In genomic region chr6:110394409-110394808, GRCh38 we compare ENCODE assay signal across 32 cellular contexts. TPM values are rescaled to one million over a fixed set of nuclear protein-coding genes. Genes with fewer than 3 reads are reported as not detected.
"Had no signal": no experiment of that assay in that cellular context is flagged by ENCODE, and none has a peak within 500 bp of the region (broad histone marks: within the 10 kb centered on the region; RNA-seq: fewer than 3 reads in every experiment).

No MANE protein-coding gene starts in this region.

- H3K27me3 ChIP-seq: body of pancreas, cardiac muscle cell, dorsolateral prefrontal cortex had no signal

- ATAC-seq: activated CD4-positive, CD25-positive, alpha-beta regulatory T cell treated with anti-CD3 and anti-CD28 coated beads, Interleukin-2, amount 50 U/mL, for 24 hours; activated CD8-positive, alpha-beta T cell treated with anti-CD3 and anti-CD28 coated beads for 36 hours; activated naive CD4-positive, alpha-beta T cell treated with anti-CD3 and anti-CD28 coated beads, Interleukin-2, amount 50 U/mL, for 72 hours; body of pancreas; esophagus mucosa; T-helper 17 cell had no signal

- FAIRE-seq: frontal cortex had no signal

- H3K27ac ChIP-seq: body of pancreas, cardiac muscle cell, dorsolateral prefrontal cortex, WERI-Rb-1 had no signal

- H3K4me3 ChIP-seq: body of pancreas, cardiac muscle cell, coronary artery, dorsolateral prefrontal cortex had no signal

- DNase-seq: activated B cell treated with CpG ODN at 0.5 μM for 24 hours; activated CD4-positive, alpha-beta T cell treated with anti-CD3 and anti-CD28 coated beads for 48 hours; activated CD4-positive, alpha-beta T cell treated with anti-CD3 and anti-CD28 coated beads, Interleukin-2, amount 50 U/mL, for 1 hour; activated CD4-positive, alpha-beta T cell treated with anti-CD3 and anti-CD28 coated beads, Interleukin-2, amount 50 U/mL, for 48 hours; activated CD8-positive, alpha-beta memory T cell treated with anti-CD3 and anti-CD28 coated beads for 24 hours; activated CD8-positive, alpha-beta T cell treated with anti-CD3 and anti-CD28 coated beads for 36 hours; activated gamma-delta T cell; activated naive CD4-positive, alpha-beta T cell; activated naive CD4-positive, alpha-beta T cell treated with anti-CD3 and anti-CD28 coated beads, Interleukin-2, amount 10 ng/mL, durations not matched to agents 7 days and 5 days; activated naive CD8-positive, alpha-beta T cell treated with anti-CD3 and anti-CD28 coated beads, Interleukin-2, amount 10 ng/mL, durations not matched to agents 7 days and 5 days; activated T-cell treated with anti-CD3 and anti-CD28 coated beads, Interleukin-2, amount 50 U/mL, for 1 hour; activated T-cell treated with anti-CD3 and anti-CD28 coated beads, Interleukin-2, amount 50 U/mL, for 48 hours; amniotic stem cell; aorta; body of pancreas; dorsolateral prefrontal cortex; effector memory CD4-positive, alpha-beta T cell; endodermal cell; foreskin fibroblast; T-helper 1 cell; T-helper 17 cell; T1000; WERI-Rb-1 had no signal

- H3K36me3 ChIP-seq: cardiac muscle cell, WERI-Rb-1 had no signal

- H3K9me3 ChIP-seq: body of pancreas had no signal

RNA-seq across cellular contexts. Expression of gene DDO, which starts 21.0 kb away (rescaled TPM):
- total RNA-seq: activated B cell treated with CpG ODN at 0.5 μM for 24 hours; activated CD8-positive, alpha-beta T cell treated with anti-CD3 and anti-CD28 coated beads for 36 hours; activated naive CD8-positive, alpha-beta T cell treated with anti-CD3 and anti-CD28 coated beads, Interleukin-2, amount 10 ng/mL, durations not matched to agents 7 days and 5 days; activated T-helper 1 cell treated with anti-CD3 and anti-CD28 coated beads, Interleukin-12 subunit alpha, Interleukin-12 subunit beta, Interleukin-2, Interleukin-4 antibody, amounts not matched to agents 30 ng/mL and 10 ng/mL and 1 ng/mL, durations not matched to agents 14 hours and 24 hours and 36 hours; activated T-helper 2 cell treated with anti-CD3 and anti-CD28 coated beads, Interferon-gamma antibody, Interleukin-2, Interleukin-4, amounts not matched to agents 10 μg/mL and 5 μg/mL and 100 μg/mL, durations not matched to agents 14 hours and 24 hours and 36 hours; endodermal cell; epithelial cell of proximal tubule had no signal

RNA-seq across cellular contexts. Expression of gene METTL24, which starts 36.3 kb away (rescaled TPM):
- total RNA-seq: activated B cell treated with CpG ODN at 0.5 μM for 24 hours; activated CD8-positive, alpha-beta T cell treated with anti-CD3 and anti-CD28 coated beads for 36 hours; activated naive CD4-positive, alpha-beta T cell treated with anti-CD3 and anti-CD28 coated beads, Interleukin-2, amount 50 U/mL, for 72 hours; activated T-helper 1 cell treated with anti-CD3 and anti-CD28 coated beads, Interleukin-12 subunit alpha, Interleukin-12 subunit beta, Interleukin-2, Interleukin-4 antibody, amounts not matched to agents 30 ng/mL and 10 ng/mL and 1 ng/mL, durations not matched to agents 14 hours and 24 hours and 36 hours; activated T-helper 2 cell treated with anti-CD3 and anti-CD28 coated beads, Interferon-gamma antibody, Interleukin-2, Interleukin-4, amounts not matched to agents 10 μg/mL and 5 μg/mL and 100 μg/mL, durations not matched to agents 14 hours and 24 hours and 36 hours; esophagus mucosa; T-helper 17 cell had no signal
